8 cellular contexts compared by ENCODE assay signal in genomic region chr10:124827474-124827873, GRCh38. TPM values are rescaled to one million over a fixed set of nuclear protein-coding genes. Genes with fewer than 3 reads are reported as not detected.
DNase-seq lines count a peak whose midpoint lies in the region; ATAC-seq and TF ChIP-seq lines count a peak whose summit lies in the region.

No MANE protein-coding gene starts in this region.

- CTCF ChIA-PET in PC-9 (lab: Charles Lee): interaction anchor here (0.6 to 0.8 kb wide), 2 partner anchors 48 to 297 kb away, joined by 3 read pairs; no protein-coding TSS in a partner anchor

- no TSS peak for BruUV-seq in PC-9 (replicated peaks; lab: Mats Ljungman, UMichigan)

- H3K4me1 Mint-ChIP-seq in activated CD4-positive, alpha-beta T cell treated with anti-CD3 and anti-CD28 coated beads, Interleukin-2, amount 10 ng/mL, durations not matched to agents 24 days and 14 days: no peaks in the 10 kb centered on the region

- H3K79me2 ChIP-seq in PC-9 (ENCODE audit: low read depth): no peaks in the 10 kb centered on the region

- H3K9me3 Mint-ChIP-seq in activated CD4-positive, alpha-beta T cell treated with anti-CD3 and anti-CD28 coated beads, Interleukin-2, amount 10 ng/mL, durations not matched to agents 24 days and 14 days: no peaks in the 10 kb centered on the region

- H3K27ac ChIP-seq in PC-9 (no peak overlapping the region), suprapubic skin (no peak overlapping the region)

- no peak for ATAC-seq in HG03159 (IDR thresholded peaks at IDR 0.05; ENCODE audit: unreplicated experiment)

- H3K27me3 ChIP-seq in PC-9 (ENCODE audit: insufficient read depth, low read depth) (no peaks in the 10 kb centered on the region), suprapubic skin (no peaks in the 10 kb centered on the region)

- H3K4me2 ChIP-seq in PC-9: no peak overlapping the region

- H3K27me3 Mint-ChIP-seq in activated CD4-positive, alpha-beta T cell treated with anti-CD3 and anti-CD28 coated beads, Interleukin-2, amount 10 ng/mL, durations not matched to agents 24 days and 14 days: no peaks in the 10 kb centered on the region

- 38% methylated on average over 3 of the region's 3 CpGs for WGBS in suprapubic skin

- no peaks in the 10 kb centered on the region for H3K9me3 ChIP-seq in PC-9 (ENCODE audit: insufficient read depth, low read depth)
- H3K9me3 ChIP-seq in suprapubic skin: no peaks in the 10 kb centered on the region

- POLR2A ChIA-PET in PC-9 (lab: Charles Lee; ENCODE audit: unreplicated experiment): no interaction called here

- H3K9me2 ChIP-seq in PC-9 (ENCODE audit: insufficient read depth): no peaks in the 10 kb centered on the region

- peak; percentile 63 for DNase-seq in activated CD4-positive, alpha-beta T cell treated with anti-CD3 and anti-CD28 coated beads, Interleukin-2, amount 10 ng/mL, durations not matched to agents 24 days and 14 days
- no peak for DNase-seq in activated CD4-positive, alpha-beta T cell treated with anti-CD3 and anti-CD28 coated beads for 4 hours
- DNase-seq in PC-9: no peak
- DNase-seq in fibroblast of the aortic adventitia (ENCODE audit: low read depth): peak; percentile 66
- DNase-seq in suprapubic skin (ENCODE audit: low spot score in 2 of 2): no peak
- no peak for DNase-seq in NCI-H1105 treated with DMSO at 0.1 percent for 48 hours (lab: John Stamatoyannopoulos, UW)
- DNase-seq in activated CD4-positive, CD25-positive, alpha-beta regulatory T cell (lab: John Stamatoyannopoulos, UW): no peak

- H3K36me3 ChIP-seq in PC-9 (ENCODE audit: low read depth): no peaks in the 10 kb centered on the region
- H3K36me3 ChIP-seq in suprapubic skin: peaks cover 57% of the 10 kb centered on the region

- peaks cover 43% of the 10 kb centered on the region for H3K36me3 Mint-ChIP-seq in activated CD4-positive, alpha-beta T cell treated with anti-CD3 and anti-CD28 coated beads, Interleukin-2, amount 10 ng/mL, durations not matched to agents 24 days and 14 days (ENCODE audit: low read depth)

- TF ChIP-seq POLR2A in suprapubic skin (IDR thresholded peaks at IDR 0.05): no peak

- TF ChIP-seq EP300 in suprapubic skin (IDR thresholded peaks at IDR 0.05): no peak

- H3F3A ChIP-seq in PC-9 (ENCODE audit: insufficient read depth, low read depth): no peaks in the 10 kb centered on the region

- TF ChIP-seq CTCF in PC-9 (conservative IDR thresholded peaks at IDR 0.05) (peak; percentile 71), fibroblast of the aortic adventitia (IDR thresholded peaks at IDR 0.05; ENCODE audit: insufficient read depth, low read length) (peak; percentile 53), suprapubic skin (IDR thresholded peaks at IDR 0.05) (peak; percentile 14 to 47)

- no peak overlapping the region for H2AFZ ChIP-seq in PC-9

- H3K4me3 ChIP-seq in PC-9 (no peak overlapping the region), fibroblast of the aortic adventitia (ENCODE audit: low read depth, low read length) (no peak overlapping the region), suprapubic skin (no peak overlapping the region)

- H3K4me1 ChIP-seq in PC-9 (replicated peaks; ENCODE audit: insufficient read depth) (no peaks in the 10 kb centered on the region), suprapubic skin (no peaks in the 10 kb centered on the region)

- H4K20me1 ChIP-seq in PC-9 (ENCODE audit: insufficient read depth): 0 out of 2 replicates have a peak, but pooled peaks cover 3% of the 10 kb centered on the region

- intact Hi-C loops in activated CD4-positive, alpha-beta T cell treated with anti-CD3 and anti-CD28 coated beads, Interleukin-2, amount 10 ng/mL, durations not matched to agents 24 days and 14 days (cut with micrococcal nuclease): loop anchor here (1.0 kb wide), 1 partner anchor 297 kb away; no protein-coding TSS in a partner anchor
- intact Hi-C loops in PC-9 (cut with micrococcal nuclease; ENCODE audit: unreplicated experiment): loop anchor here (5.0 kb wide), 1 partner anchor 295 kb away; no protein-coding TSS in a partner anchor

- H3K27ac Mint-ChIP-seq in activated CD4-positive, alpha-beta T cell treated with anti-CD3 and anti-CD28 coated beads, Interleukin-2, amount 10 ng/mL, durations not matched to agents 24 days and 14 days: no peak overlapping the region

- H3K4me3 Mint-ChIP-seq in activated CD4-positive, alpha-beta T cell treated with anti-CD3 and anti-CD28 coated beads, Interleukin-2, amount 10 ng/mL, durations not matched to agents 24 days and 14 days: no peak overlapping the region

RNA-seq across cellular contexts. Expression of gene ABRAXAS2, which starts 25.9 kb away (rescaled TPM):
- total RNA-seq in activated CD4-positive, alpha-beta T cell treated with anti-CD3 and anti-CD28 coated beads, Interleukin-2, amount 10 ng/mL, durations not matched to agents 24 days and 14 days: 19.0 and 21.1 TPM in 2 replicates
- total RNA-seq in PC-9 (2021): 6.2 and 7.8 TPM in 2 replicates
- 9.1 and 17.1 TPM in 2 replicates for total RNA-seq in fibroblast of the aortic adventitia (ENCODE audit: low replicate concordance)
- 10 to 100 TPM; 12.4 to 17.3 (median 15.7) TPM for total RNA-seq in suprapubic skin

RNA-seq across cellular contexts. Expression of gene EEF1AKMT2, which starts 35.8 kb away (rescaled TPM):
- 21.5 and 22.3 TPM in 2 replicates for total RNA-seq in activated CD4-positive, alpha-beta T cell treated with anti-CD3 and anti-CD28 coated beads, Interleukin-2, amount 10 ng/mL, durations not matched to agents 24 days and 14 days
- total RNA-seq in PC-9 (2021) (16.4 and 18.4 TPM in 2 replicates), fibroblast of the aortic adventitia (ENCODE audit: low replicate concordance) (25.3 TPM in 2 replicates), suprapubic skin (10 to 100 TPM; 11.4 to 23.8 (median 15.3) TPM)

Comparison
In these comparisons a context has a peak if more than half of its experiments do, and no peak if none do; other contexts are left out.
1. DNase-seq: peak in activated CD4-positive, alpha-beta T cell treated with anti-CD3 and anti-CD28 coated beads, Interleukin-2, amount 10 ng/mL, durations not matched to agents 24 days and 14 days (single experiment) and fibroblast of the aortic adventitia (single experiment); none in activated CD4-positive, alpha-beta T cell treated with anti-CD3 and anti-CD28 coated beads for 4 hours (0 of 2), PC-9 (0 of 2), suprapubic skin (0 of 2), NCI-H1105 treated with DMSO at 0.1 percent for 48 hours (single experiment) and activated CD4-positive, CD25-positive, alpha-beta regulatory T cell (0 of 4).
2. Peak in every context shown above with its lines, with median percentiles within 50 percentile points of each other: CTCF ChIP-seq.